17 cellular contexts compared by ENCODE assay signal in the genomic region with DNA sequence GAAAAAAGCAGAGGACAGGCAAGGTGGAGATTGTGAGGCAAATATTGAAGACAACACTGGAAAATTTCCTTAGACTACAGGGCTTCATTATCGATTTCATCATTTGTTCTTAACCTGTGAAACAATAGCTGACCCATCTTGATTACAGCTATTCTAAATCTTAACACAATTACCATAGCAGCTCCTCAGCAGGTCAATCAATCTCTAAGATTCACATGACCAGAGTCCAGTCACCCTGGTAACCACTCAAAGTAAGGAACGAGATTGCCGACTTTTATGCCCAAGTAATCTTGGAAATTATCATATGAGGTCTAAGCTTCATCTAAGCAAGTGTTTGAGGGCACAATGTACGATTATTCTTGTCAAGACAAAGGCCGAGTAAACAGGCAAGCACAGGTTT.
A peak's percentile ranks its signal among the peaks of the same experiment; 100 is the strongest.
DNase-seq lines count a peak whose midpoint lies in the region; ATAC-seq, FAIRE-seq and TF ChIP-seq lines count a peak whose summit lies in the region.
"Had no signal": no experiment of that assay in that cellular context is flagged by ENCODE, and none has a peak within 500 bp of the region (broad histone marks: within the 10 kb centered on the region; RNA-seq: fewer than 3 reads in every experiment).

No MANE protein-coding gene starts in this region.

- CTCF ChIA-PET in naive thymus-derived CD4-positive, alpha-beta T cell (lab: Charles Lee), result interaction anchor here (0.7 to 3.9 kb wide), 6 partner anchors 36 to 393 kb away, joined by 3 to 24 read pairs (median 6); no protein-coding TSS in a partner anchor

- no peaks in the 10 kb centered on the region for H3K27me3 Mint-ChIP-seq in activated T-cell treated with anti-CD3 and anti-CD28 coated beads, Interleukin-2, amount 50 U/mL, for 24 hours
- no peaks in the 10 kb centered on the region for H3K27me3 Mint-ChIP-seq in naive thymus-derived CD4-positive, alpha-beta T cell

- TF ChIP-seq CTCF in VCaP (conservative IDR thresholded peaks at IDR 0.05), result no peak

- ATAC-seq in naive thymus-derived CD4-positive, alpha-beta T cell, result no peak
- ATAC-seq in aorta (ENCODE audit: low FRiP score) (no peak), HG03439 (IDR thresholded peaks at IDR 0.05; ENCODE audit: unreplicated experiment) (no peak), GM21529 (IDR thresholded peaks at IDR 0.05; ENCODE audit: unreplicated experiment) (no peak)
- ATAC-seq: PC-3 had no signal

- no peaks in the 10 kb centered on the region for H3K9me3 Mint-ChIP-seq in activated T-cell treated with anti-CD3 and anti-CD28 coated beads, Interleukin-2, amount 50 U/mL, for 24 hours
- peaks cover 0 to 2% (median 0%) of the 10 kb centered on the region in 11 donors for H3K9me3 Mint-ChIP-seq in naive thymus-derived CD4-positive, alpha-beta T cell

- H3K4me1 Mint-ChIP-seq in activated T-cell treated with anti-CD3 and anti-CD28 coated beads, Interleukin-2, amount 50 U/mL, for 24 hours (ENCODE audit: low read depth), result peaks cover 34% of the 10 kb centered on the region
- H3K4me1 Mint-ChIP-seq in naive thymus-derived CD4-positive, alpha-beta T cell, result peaks cover 3 to 17% (median 5%) of the 10 kb centered on the region in 7 donors

- 84 to 85% methylated on average over 5 of the region's 5 CpGs for WGBS in aorta, 2 donors

- H3K9me3 ChIP-seq in naive thymus-derived CD4-positive, alpha-beta T cell (ENCODE audit: control insufficient read depth in 2 of 3, low read length in 3 of 3), result no peaks in the 10 kb centered on the region
- H3K9me3 ChIP-seq in aorta (ENCODE audit: control insufficient read depth, low read length), result no peaks in the 10 kb centered on the region

- TF ChIP-seq POLR2A in H54 (IDR thresholded peaks at IDR 0.05; ENCODE audit: low read depth, low read length), result no peak

- POLR2A ChIA-PET in naive thymus-derived CD4-positive, alpha-beta T cell (lab: Charles Lee), result no interaction called here

- H3K36me3 Mint-ChIP-seq in activated T-cell treated with anti-CD3 and anti-CD28 coated beads, Interleukin-2, amount 50 U/mL, for 24 hours (ENCODE audit: low read depth), result peaks cover 41% of the 10 kb centered on the region
- peaks cover 13 to 41% (median 21%) of the 10 kb centered on the region in 5 donors for H3K36me3 Mint-ChIP-seq in naive thymus-derived CD4-positive, alpha-beta T cell

- H3K4me3 Mint-ChIP-seq in activated T-cell treated with anti-CD3 and anti-CD28 coated beads, Interleukin-2, amount 50 U/mL, for 24 hours, result no peak overlapping the region
- H3K4me3 Mint-ChIP-seq in naive thymus-derived CD4-positive, alpha-beta T cell, result no peak overlapping the region

- no peak for FAIRE-seq in H54 (lab: Jason Lieb, UNC)
- FAIRE-seq: GM19239 had no signal

- H3K27me3 ChIP-seq in naive thymus-derived CD4-positive, alpha-beta T cell (ENCODE audit: control insufficient read depth in 2 of 2, insufficient read depth in 2 of 2, low read length in 2 of 2), result no peaks in the 10 kb centered on the region
- H3K27me3 ChIP-seq in aorta (ENCODE audit: control insufficient read depth in 1 of 2, insufficient read depth in 2 of 2, low read length in 1 of 2), result no peaks in the 10 kb centered on the region

- no peaks in the 10 kb centered on the region for H3K4me1 ChIP-seq in naive thymus-derived CD4-positive, alpha-beta T cell (ENCODE audit: control insufficient read depth in 2 of 2, insufficient read depth in 2 of 2, low read length in 2 of 2)
- H3K4me1 ChIP-seq in aorta (ENCODE audit: control insufficient read depth in 1 of 2, insufficient read depth in 2 of 2, low read length in 2 of 2), result peaks cover 0 to 7% of the 10 kb centered on the region in 2 donors

- peaks cover 0 to 16% (median 4%) of the 10 kb centered on the region in 3 experiments for H3K36me3 ChIP-seq in naive thymus-derived CD4-positive, alpha-beta T cell (ENCODE audit: control insufficient read depth in 2 of 3, insufficient read depth in 3 of 3, low read length in 3 of 3)
- no peaks in the 10 kb centered on the region for H3K36me3 ChIP-seq in aorta (ENCODE audit: control insufficient read depth in 1 of 2, insufficient read depth in 2 of 2, low read length in 1 of 2)

- H3K4me3 ChIP-seq in naive thymus-derived CD4-positive, alpha-beta T cell (ENCODE audit: low read length), result no peak overlapping the region
- H3K4me3 ChIP-seq in aorta (ENCODE audit: low read length in 2 of 2), result no peak overlapping the region

- peak overlapping the region; percentile 42 for H3K27ac Mint-ChIP-seq in activated T-cell treated with anti-CD3 and anti-CD28 coated beads, Interleukin-2, amount 50 U/mL, for 24 hours
- peak overlapping the region in 7 of 9 donors; percentile 17 to 78 (median 38) for H3K27ac Mint-ChIP-seq in naive thymus-derived CD4-positive, alpha-beta T cell

- H3K27ac ChIP-seq in VCaP, result peak overlapping the region; percentile 34
- no peak overlapping the region for H3K27ac ChIP-seq in naive thymus-derived CD4-positive, alpha-beta T cell (ENCODE audit: low read depth, low read length)
- peak overlapping the region; percentile 28 to 36 for H3K27ac ChIP-seq in aorta (ENCODE audit: low read depth in 1 of 2, low read length in 2 of 2)
- H3K27ac ChIP-seq: KMS-11 had no signal

- intact Hi-C loops in naive thymus-derived CD4-positive, alpha-beta T cell (cut with micrococcal nuclease), result no loop called here
- intact Hi-C loops in aorta (cut with DNase I), result loop anchor here (5.0 to 10.0 kb wide), 4 partner anchors 79 to 392 kb away; a partner anchor contains a TSS

- no peak for DNase-seq in activated T-cell treated with anti-CD3 and anti-CD28 coated beads, Interleukin-2, amount 50 U/mL, for 24 hours
- no peak for DNase-seq in activated T-cell treated with anti-CD3 and anti-CD28 coated beads, Interleukin-2, amount 50 U/mL, for 1 hour
- DNase-seq in naive thymus-derived CD4-positive, alpha-beta T cell, result no peak
- DNase-seq in aorta (no peak), H54 (ENCODE audit: insufficient read length, low spot score) (no peak)
- DNase-seq: DMS53, NCI-H1092, NCI-H1694 treated with DMSO at 0.1 percent for 48 hours, NCI-H2171, NCI-H446 treated with DMSO at 0.1 percent for 48 hours, NCI-H748 treated with DMSO at 0.1 percent for 48 hours, PC-3 had no signal

Comparison
In these comparisons a context has a peak if more than half of its experiments do, and no peak if none do; other contexts are left out.
1. intact Hi-C loops: an anchor here in aorta (5.0 to 10.0 kb wide); none called in naive thymus-derived CD4-positive, alpha-beta T cell.